Comparison of ENCODE assay signal across 26 cellular contexts in the genomic region with DNA sequence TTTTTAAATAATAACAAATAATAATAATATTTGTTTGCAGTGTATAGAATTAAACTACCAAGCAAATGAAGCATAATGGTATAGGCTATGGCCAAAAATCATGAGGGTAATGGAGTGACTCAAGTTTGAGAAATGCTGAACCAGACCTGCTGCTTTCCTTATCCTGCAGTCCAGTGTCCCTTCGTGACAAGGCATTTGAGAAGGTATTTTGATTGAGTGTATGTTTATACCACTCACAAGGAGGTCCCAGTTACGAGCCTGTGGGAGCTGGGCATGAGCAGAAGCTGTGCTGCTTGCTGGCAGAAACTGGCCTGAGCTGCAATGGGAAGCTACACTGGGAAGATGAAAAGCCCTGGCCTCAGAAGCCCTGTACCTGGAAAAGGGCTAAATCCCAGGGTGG. TPM values are rescaled to one million over a fixed set of nuclear protein-coding genes. Genes with fewer than 3 reads are reported as not detected.
A peak's percentile ranks its signal among the peaks of the same experiment; 100 is the strongest.
DNase-seq lines count a peak whose midpoint lies in the region; TF ChIP-seq lines count a peak whose summit lies in the region.
"Had no signal": no experiment of that assay in that cellular context is flagged by ENCODE, and none has a peak within 500 bp of the region (broad histone marks: within the 10 kb centered on the region; RNA-seq: fewer than 3 reads in every experiment).

No MANE protein-coding gene starts in this region.

- H3K79me2 ChIP-seq in neural progenitor cell (ENCODE audit: low read depth) = no peaks in the 10 kb centered on the region

- no peak overlapping the region for H3K9ac ChIP-seq in neural progenitor cell

- no peak overlapping the region for H3K4me2 ChIP-seq in neural progenitor cell

- H3F3A ChIP-seq in neural progenitor cell (ENCODE audit: low read depth) = no peaks in the 10 kb centered on the region

- CTCF ChIA-PET in CD8-positive, alpha-beta memory T cell (lab: Charles Lee) = no interaction called here

- H3K36me3 ChIP-seq in CD8-positive, alpha-beta memory T cell (ENCODE audit: insufficient read depth, low read length) = no peaks in the 10 kb centered on the region
- H3K36me3 ChIP-seq in neural progenitor cell = no peaks in the 10 kb centered on the region
- H3K36me3 ChIP-seq: lower lobe of right lung, ovary, Peyer's patch, right atrium auricular region, spleen had no signal

- no peaks in the 10 kb centered on the region for H3K4me1 ChIP-seq in CD8-positive, alpha-beta memory T cell (ENCODE audit: insufficient read depth, low read length)
- peaks cover 7% of the 10 kb centered on the region for H3K4me1 ChIP-seq in neural progenitor cell

- peak overlapping the region in 4 of 8 donors; percentile 43 to 71 (median 52) for H3K27ac Mint-ChIP-seq in CD8-positive, alpha-beta memory T cell
- H3K27ac Mint-ChIP-seq in neural progenitor cell = no peak overlapping the region
- H3K27ac Mint-ChIP-seq: activated CD8-positive, alpha-beta T cell treated with anti-CD3 and anti-CD28 coated beads for 36 hours; activated naive CD8-positive, alpha-beta T cell treated with anti-CD3 and anti-CD28 coated beads for 36 hours; CD4-positive, CD25-positive, alpha-beta regulatory T cell; nephron had no signal

- H3K4me3 ChIP-seq in epithelial cell of esophagus (ENCODE audit: low read length) (no peak overlapping the region), neural progenitor cell (no peak overlapping the region)
- no peak overlapping the region for H3K4me3 ChIP-seq in CD8-positive, alpha-beta memory T cell (ENCODE audit: low read length)
- H3K4me3 ChIP-seq: lower lobe of right lung, ovary, Peyer's patch, right atrium auricular region, spleen had no signal

- TF ChIP-seq CTCF in epithelial cell of esophagus (IDR thresholded peaks at IDR 0.05; ENCODE audit: insufficient read depth, low read depth, low read length, missing control alignments) = no peak
- no peak for TF ChIP-seq CTCF in neural progenitor cell (IDR thresholded peaks at IDR 0.05)

- DNase-seq in H4 (ENCODE audit: low spot score) (peak; percentile 70), T1000 (lab: John Stamatoyannopoulos, UW) (peak; percentile 16), epithelial cell of esophagus (ENCODE audit: low read depth) (peak; percentile 30), SIG-M5 treated with dmso at 0.1 percent for 504 hours (lab: John Stamatoyannopoulos, UW; ENCODE audit: unreplicated experiment) (no peak), neural progenitor cell (ENCODE audit: low spot score) (no peak)
- no peak for DNase-seq in CD8-positive, alpha-beta memory T cell
- DNase-seq: activated CD8-positive, alpha-beta T cell treated with anti-CD3 and anti-CD28 coated beads for 36 hours; activated effector memory CD4-positive, alpha-beta T cell treated with anti-CD3 and anti-CD28 coated beads, Interleukin-2, amount 50 U/mL, for 16 hours; activated naive CD8-positive, alpha-beta T cell treated with anti-CD3 and anti-CD28 coated beads for 36 hours; CD4-positive, CD25-positive, alpha-beta regulatory T cell; cerebellar nuclear complex; glutamatergic neuron; GOT3; kidney; lower lobe of right lung; NCI-H1092 treated with DMSO at 0.1 percent for 48 hours; NCI-H1930; NCI-H524 treated with DMSO at 0.1 percent for 48 hours; ovary; Peyer's patch; SIG-M5; spleen; stimulated activated CD4-positive, alpha-beta T cell treated with anti-CD3 and anti-CD28 coated beads, Interleukin-2, amount 100 ng/mL, for 48 hours had no signal

- POLR2A ChIA-PET in CD8-positive, alpha-beta memory T cell (lab: Charles Lee) = no interaction called here

- no peaks in the 10 kb centered on the region for H4K20me1 ChIP-seq in neural progenitor cell (ENCODE audit: low read depth)

- peaks cover 0 to 11% (median 0%) of the 10 kb centered on the region in 3 donors for H3K4me1 Mint-ChIP-seq in CD8-positive, alpha-beta memory T cell
- H3K4me1 Mint-ChIP-seq in neural progenitor cell = peaks cover 4% of the 10 kb centered on the region
- H3K4me1 Mint-ChIP-seq: activated naive CD8-positive, alpha-beta T cell treated with anti-CD3 and anti-CD28 coated beads for 36 hours; CD4-positive, CD25-positive, alpha-beta regulatory T cell had no signal

- no peak overlapping the region for H2AFZ ChIP-seq in neural progenitor cell (replicated peaks)

- H3K27me3 ChIP-seq in CD8-positive, alpha-beta memory T cell (ENCODE audit: insufficient read depth, low read length, poor library complexity, severe bottlenecking) = no peaks in the 10 kb centered on the region
- H3K27me3 ChIP-seq in neural progenitor cell = no peaks in the 10 kb centered on the region
- H3K27me3 ChIP-seq: ovary, Peyer's patch, right atrium auricular region, spleen had no signal

- peak overlapping the region; percentile 65 for H3K27ac ChIP-seq in temporal lobe (ENCODE audit: low read depth, low read length)
- H3K27ac ChIP-seq in CD8-positive, alpha-beta memory T cell (ENCODE audit: low read depth, low read length) = no peak overlapping the region
- H3K27ac ChIP-seq in neural progenitor cell = no peak overlapping the region
- H3K27ac ChIP-seq: lower lobe of right lung, ovary, Peyer's patch, right atrium auricular region, spleen had no signal

- H3K36me3 Mint-ChIP-seq in CD8-positive, alpha-beta memory T cell = peaks cover 0 to 5% (median 4%) of the 10 kb centered on the region in 3 donors
- H3K36me3 Mint-ChIP-seq in neural progenitor cell = peaks cover 3% of the 10 kb centered on the region
- H3K36me3 Mint-ChIP-seq: activated naive CD8-positive, alpha-beta T cell treated with anti-CD3 and anti-CD28 coated beads for 36 hours; CD4-positive, CD25-positive, alpha-beta regulatory T cell had no signal

- H3K9me3 ChIP-seq in CD8-positive, alpha-beta memory T cell (ENCODE audit: low read length) = no peaks in the 10 kb centered on the region
- no peaks in the 10 kb centered on the region for H3K9me3 ChIP-seq in neural progenitor cell (ENCODE audit: low read depth)
- H3K9me3 ChIP-seq: lower lobe of right lung, ovary, Peyer's patch, right atrium auricular region, spleen had no signal

- no peaks in the 10 kb centered on the region for H3K9me3 Mint-ChIP-seq in CD8-positive, alpha-beta memory T cell
- H3K9me3 Mint-ChIP-seq in neural progenitor cell = no peaks in the 10 kb centered on the region
- H3K9me3 Mint-ChIP-seq: activated CD8-positive, alpha-beta T cell treated with anti-CD3 and anti-CD28 coated beads for 36 hours; activated naive CD8-positive, alpha-beta T cell treated with anti-CD3 and anti-CD28 coated beads for 36 hours; CD4-positive, CD25-positive, alpha-beta regulatory T cell; nephron had no signal

- peaks cover 0 to 2% of the 10 kb centered on the region in 2 donors for H3K27me3 Mint-ChIP-seq in CD8-positive, alpha-beta memory T cell
- peaks cover 3% of the 10 kb centered on the region for H3K27me3 Mint-ChIP-seq in neural progenitor cell (ENCODE audit: insufficient read depth, low read depth)
- H3K27me3 Mint-ChIP-seq: activated CD8-positive, alpha-beta T cell treated with anti-CD3 and anti-CD28 coated beads for 36 hours; activated naive CD8-positive, alpha-beta T cell treated with anti-CD3 and anti-CD28 coated beads for 36 hours had no signal

- no peak overlapping the region for H3K4me3 Mint-ChIP-seq in CD8-positive, alpha-beta memory T cell
- H3K4me3 Mint-ChIP-seq in neural progenitor cell = no peak overlapping the region
- H3K4me3 Mint-ChIP-seq: activated CD8-positive, alpha-beta T cell treated with anti-CD3 and anti-CD28 coated beads for 36 hours; activated naive CD8-positive, alpha-beta T cell treated with anti-CD3 and anti-CD28 coated beads for 36 hours; CD4-positive, CD25-positive, alpha-beta regulatory T cell; nephron had no signal

RNA-seq across cellular contexts. Expression of gene GNAO1, which starts 50.3 kb away (rescaled TPM):
- total RNA-seq in H4 (2014; rRNA removed; shearing (Covaris generic)) = 0.68 and 1.1 TPM in 2 replicates
- total RNA-seq in temporal lobe (66.6 TPM), neural progenitor cell (ENCODE audit: low replicate concordance) (1.9 and 3.2 TPM in 2 replicates)
- total RNA-seq in CD8-positive, alpha-beta memory T cell = 1 to 10 TPM; 2.5 TPM
- polyA plus RNA-seq in CD8-positive, alpha-beta memory T cell = 0.86 TPM
- polyA plus RNA-seq: CD4-positive, CD25-positive, alpha-beta regulatory T cell had no signal

Comparison
In these comparisons a context has a peak if more than half of its experiments do, and no peak if none do; other contexts are left out.
1. DNase-seq: peak in H4 (single experiment), T1000 (single experiment) and epithelial cell of esophagus (single experiment); none in SIG-M5 treated with dmso at 0.1 percent for 504 hours (single experiment), CD8-positive, alpha-beta memory T cell (0 of 5) and neural progenitor cell (single experiment).
2. RNA of gene GNAO1, which starts 50.3 kb away (total RNA-seq): 66.6 TPM in temporal lobe (single experiment); 2.5 TPM in CD8-positive, alpha-beta memory T cell, 1.9 to 3.2 TPM in neural progenitor cell and 0.68 to 1.1 TPM in H4; every median in the first group is over 10 times any median in the second.